ENCODE assay signal across 8 cellular contexts in genomic region chr21:28884976-28885852, GRCh38.
DNase-seq lines count a peak whose midpoint lies in the region; ATAC-seq, FAIRE-seq and TF ChIP-seq lines count a peak whose summit lies in the region.

No MANE protein-coding gene starts in this region.

- TF ChIP-seq POLR2A in GM12891 (IDR thresholded peaks at IDR 0.05; ENCODE audit: low read depth, low read length), result peak; percentile 73
- peak in 3 of 4 donors; percentile 52 to 86 (median 58) for TF ChIP-seq POLR2A in upper lobe of left lung (IDR thresholded peaks at IDR 0.05)

- DNase-seq in GM12891 (ENCODE audit: insufficient read length, low spot score) (peak; percentile 79), NCI-H1417 treated with DMSO at 0.1 percent for 48 hours (lab: John Stamatoyannopoulos, UW) (peak; percentile 92), SW 1271 (lab: John Stamatoyannopoulos, UW) (peak; percentile 43 to 91), adipocyte (ENCODE audit: low read depth) (peak; percentile 94), heart right ventricle (peak; percentile 86 to 88), posterior cingulate gyrus (peak; percentile 72 to 98 (median 82)), upper lobe of left lung (peak; percentile 82 to 98)

- H3K9me3 ChIP-seq in adipocyte (ENCODE audit: control insufficient read depth, low read length) (no peaks in the 10 kb centered on the region), heart right ventricle (peaks cover 0 to 3% (median 0%) of the 10 kb centered on the region in 11 donors), upper lobe of left lung (no peaks in the 10 kb centered on the region)

- H3K27me3 ChIP-seq in adipocyte (replicated peaks; ENCODE audit: control insufficient read depth, insufficient read depth, low read length) (no peaks in the 10 kb centered on the region), heart right ventricle (peaks cover 0 to 6% (median 0%) of the 10 kb centered on the region in 7 donors), upper lobe of left lung (no peaks in the 10 kb centered on the region)

- intact Hi-C loops in heart right ventricle (cut with DNase I), result loop anchor here in 3 of 10 donors (2.0 to 10.0 kb wide), 3 partner anchors 56 to 1470 kb away; no protein-coding TSS in a partner anchor
- intact Hi-C loops in posterior cingulate gyrus (cut with DNase I), result no loop called here

- H3K4me3 ChIP-seq in adipocyte (ENCODE audit: low read length), result peak overlapping the region; percentile 82
- peak overlapping the region; percentile 42 to 70 (median 60) for H3K4me3 ChIP-seq in heart right ventricle
- peak overlapping the region; percentile 41 to 71 (median 59) for H3K4me3 ChIP-seq in upper lobe of left lung

- WGBS in heart right ventricle, 2 donors, result 5% methylated on average over 47 of the region's 47 CpGs
- WGBS in upper lobe of left lung, 2 donors, result 4 to 18% methylated on average over 11 to 46 of the region's 47 CpGs

- peak; percentile 99 for FAIRE-seq in GM12891 (lab: Jason Lieb, UNC)

- H3K27ac ChIP-seq in heart right ventricle, result peak overlapping the region; percentile 80 to 97 (median 92)
- peak overlapping the region; percentile 86 to 96 (median 90) for H3K27ac ChIP-seq in upper lobe of left lung

- ATAC-seq in HG02798 (IDR thresholded peaks at IDR 0.05; ENCODE audit: poor library complexity, unreplicated experiment) (peak; percentile 98), heart right ventricle (peak; percentile 97 to 100 (median 99)), upper lobe of left lung (ENCODE audit: low FRiP score in 2 of 2) (peak; percentile 98 to 99)

- peaks cover 17% of the 10 kb centered on the region for H3K36me3 ChIP-seq in adipocyte (ENCODE audit: control insufficient read depth, insufficient read depth, low read length, severe bottlenecking)
- peaks cover 0 to 28% (median 14%) of the 10 kb centered on the region in 9 donors for H3K36me3 ChIP-seq in heart right ventricle
- H3K36me3 ChIP-seq in upper lobe of left lung, result peaks cover 0 to 12% (median 7%) of the 10 kb centered on the region in 4 donors

- peak overlapping the region; percentile 90 for H3K9ac ChIP-seq in adipocyte (ENCODE audit: low read length)

- peaks cover 25% of the 10 kb centered on the region for H3K4me1 ChIP-seq in adipocyte (ENCODE audit: control insufficient read depth, insufficient read depth, low read length)
- peaks cover 0 to 19% (median 10%) of the 10 kb centered on the region in 9 donors for H3K4me1 ChIP-seq in heart right ventricle
- H3K4me1 ChIP-seq in upper lobe of left lung, result peaks cover 4 to 17% (median 7%) of the 10 kb centered on the region in 4 donors

- no peak for TF ChIP-seq CTCF in heart right ventricle (IDR thresholded peaks at IDR 0.05)
- TF ChIP-seq CTCF in upper lobe of left lung (IDR thresholded peaks at IDR 0.05), result peak in 1 of 6 experiments; percentile 23

- peak in 1 of 4 donors; percentile 85 for TF ChIP-seq EP300 in upper lobe of left lung (IDR thresholded peaks at IDR 0.05)

TF ChIP-seq in GM12891, 5 proteins besides CTCF, POLR2A, EP300 and RAD21:
- peak; percentile 73 for TF ChIP-seq POLR2AphosphoS5 (IDR thresholded peaks at IDR 0.05; ENCODE audit: low read depth, low read length)
- peak; percentile 18; the same call in 1 of the 2 replicates for TF ChIP-seq SPI1 (IDR thresholded peaks at IDR 0.05; ENCODE audit: low read depth, low read length)
- TF ChIP-seq PAX5 (IDR thresholded peaks at IDR 0.05; ENCODE audit: insufficient read depth, low read length, severe bottlenecking), result no peak
- TF ChIP-seq TAF1 (IDR thresholded peaks at IDR 0.05; ENCODE audit: low read depth, low read length), result peak; percentile 49
- peak; percentile 63; the same call in 1 of the 2 replicates for TF ChIP-seq POU2F2 (IDR thresholded peaks at IDR 0.05; ENCODE audit: low read depth, low read length)

Comparison
In these comparisons a context has a peak if more than half of its experiments do, and no peak if none do; other contexts are left out.
1. Peak in every context shown above with its lines: DNase-seq, ATAC-seq, H3K4me3 ChIP-seq and H3K27ac ChIP-seq.